Comparison of ENCODE assay signal across 16 cellular contexts in the genomic region with DNA sequence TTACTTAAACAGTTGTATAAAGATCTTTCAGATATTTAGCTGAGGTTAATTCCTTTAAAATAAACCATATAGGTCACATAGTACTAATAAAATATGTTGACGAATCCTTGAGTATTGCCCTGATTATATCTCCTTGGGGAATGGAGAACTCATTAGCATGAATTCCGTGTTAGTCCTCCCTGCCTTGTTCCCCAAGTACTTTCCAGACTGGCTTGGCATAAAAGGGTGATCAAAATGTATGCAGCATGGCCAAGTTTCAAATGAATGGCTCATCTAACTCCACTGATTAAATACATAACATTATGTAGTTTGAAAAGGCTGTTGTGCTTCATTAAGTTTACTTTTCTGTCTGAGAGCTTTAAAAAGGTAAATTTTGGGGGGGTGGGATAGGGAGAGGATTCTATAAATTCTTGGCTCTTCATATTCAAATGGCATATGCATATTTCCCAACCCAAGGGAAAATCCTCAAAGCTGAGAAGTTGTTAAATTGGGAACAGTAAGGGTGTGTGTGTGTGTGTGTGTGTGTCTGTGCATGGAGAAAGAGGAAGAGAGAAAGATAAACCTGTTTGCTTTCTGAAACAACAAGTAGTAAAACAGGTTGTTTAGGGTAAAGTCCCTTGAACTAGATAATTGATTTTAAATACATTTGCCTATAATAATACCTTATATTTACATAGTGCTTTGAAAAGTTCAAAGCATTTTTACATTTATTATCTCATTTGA. TPM values are rescaled to one million over a fixed set of nuclear protein-coding genes. Genes with fewer than 3 reads are reported as not detected.
DNase-seq lines count a peak whose midpoint lies in the region; ATAC-seq, FAIRE-seq and TF ChIP-seq lines count a peak whose summit lies in the region.
"Had no signal": no experiment of that assay in that cellular context is flagged by ENCODE, and none has a peak within 500 bp of the region (broad histone marks: within the 10 kb centered on the region; RNA-seq: fewer than 3 reads in every experiment).

No MANE protein-coding gene starts in this region.

- in situ Hi-C loops in GM12878 (cut with MboI): no loop called here

- CTCF ChIA-PET in CD4-positive, alpha-beta T cell (lab: Charles Lee): interaction anchor here (2.1 kb wide), 1 partner anchor 11 kb away, joined by 5 read pairs; no protein-coding TSS in a partner anchor
- CTCF ChIA-PET in GM12878 (lab: Yijun Ruan, JAX) (interaction anchor here (1.4 to 2.6 kb wide), 3 partner anchors 27 to 119 kb away, joined by 4 to 8 read pairs (median 4); no protein-coding TSS in a partner anchor), SK-N-SH (lab: Yijun Ruan, JAX) (interaction anchor here (1.0 kb wide), 1 partner anchor 12 kb away, joined by 3 read pairs; no protein-coding TSS in a partner anchor)

- no TSS peak for BruUV-seq in GM12878 (replicated peaks; lab: Mats Ljungman, UMichigan)

- SMC1A ChIA-PET in GM12878 (lab: Charles Lee; ENCODE audit: uncharacterized antibody, unreplicated experiment): interaction anchor here (1.0 to 2.0 kb wide), 5 partner anchors 11 to 48 kb away, joined by 3 to 7 read pairs (median 4); no protein-coding TSS in a partner anchor

- H3K36me3 ChIP-seq in HUES64 (ENCODE audit: insufficient read depth, low read length): no peaks in the 10 kb centered on the region
- no peaks in the 10 kb centered on the region for H3K36me3 ChIP-seq in GM12878 (ENCODE audit: control insufficient read depth in 2 of 2, insufficient read depth in 2 of 2, low read length in 1 of 2)
- H3K36me3 ChIP-seq in mucosa of stomach (ENCODE audit: control insufficient read depth, insufficient read depth, low read length): no peaks in the 10 kb centered on the region
- H3K36me3 ChIP-seq in breast epithelium: no peaks in the 10 kb centered on the region
- no peaks in the 10 kb centered on the region for H3K36me3 ChIP-seq in SK-N-SH (replicated peaks in 1 of 2; ENCODE audit: control insufficient read depth in 1 of 2, insufficient read depth in 2 of 2, low read length in 1 of 2)
- H3K36me3 ChIP-seq: BLaER1 had no signal

- POLR2A ChIA-PET in CD4-positive, alpha-beta T cell (lab: Charles Lee): no interaction called here
- POLR2A ChIA-PET in GM12878 (lab: Charles Lee): interaction anchor here (0.8 to 1.4 kb wide), 2 partner anchors 8 to 514 kb away, joined by 3 read pairs; no protein-coding TSS in a partner anchor
- POLR2A ChIA-PET in SK-N-SH (lab: Yijun Ruan, JAX): no interaction called here

- no peak for ATAC-seq in CD4-positive, alpha-beta T cell (ENCODE audit: poor library complexity)
- no peak for ATAC-seq in GM12878
- ATAC-seq in HG03175 (IDR thresholded peaks at IDR 0.05; ENCODE audit: unreplicated experiment): no peak

- H3K36me3 Mint-ChIP-seq in CD4-positive, alpha-beta T cell (ENCODE audit: low read depth): peaks cover 2% of the 10 kb centered on the region

- TF ChIP-seq RAD21 in GM12878 (IDR thresholded peaks at IDR 0.05; ENCODE audit: insufficient read depth, low read depth, low read length): no peak
- TF ChIP-seq RAD21 in SK-N-SH (IDR thresholded peaks at IDR 0.05; ENCODE audit: low read length): no peak

- no peaks in the 10 kb centered on the region for H3K9me2 ChIP-seq in SK-N-SH

- H3F3A ChIP-seq in SK-N-SH (replicated peaks; ENCODE audit: insufficient read depth): peaks cover 10% of the 10 kb centered on the region

- no peak for FAIRE-seq in GM12878 (lab: Jason Lieb, UNC)

- H3K27ac ChIP-seq in CD4-positive, alpha-beta T cell (ENCODE audit: low read depth, low read length): no peak overlapping the region
- peak overlapping the region; percentile 88; the same call in 1 of the 2 replicates for H3K27ac ChIP-seq in HUES64 (ENCODE audit: low read depth, low read length)
- no peak overlapping the region for H3K27ac ChIP-seq in GM12878 (ENCODE audit: control insufficient read depth, insufficient read depth)
- H3K27ac ChIP-seq in breast epithelium: no peak overlapping the region
- H3K27ac ChIP-seq in SK-N-SH (ENCODE audit: low read depth in 2 of 2, low read length in 1 of 2): no peak overlapping the region
- H3K27ac ChIP-seq: BLaER1, PC-9 had no signal

- no peak for DNase-seq in CD4-positive, alpha-beta T cell
- no peak for DNase-seq in GM12878 (ENCODE audit: low read depth, low spot score)
- DNase-seq in breast epithelium (ENCODE audit: low spot score in 2 of 2): no peak
- no peak for DNase-seq in SK-N-SH
- no peak for DNase-seq in activated effector memory CD4-positive, alpha-beta T cell treated with anti-CD3 and anti-CD28 coated beads, Interleukin-2, amount 50 U/mL, for 16 hours
- DNase-seq: activated CD4-positive, alpha-beta memory T cell treated with anti-CD3 and anti-CD28 coated beads, Interleukin-2, amount 10 ng/mL, durations not matched to agents 7 days and 5 days; activated gamma-delta T cell treated with Interleukin-2 at 50 U/mL for 16 hours; GDM1; PC-9; retina; stimulated activated CD4-positive, alpha-beta T cell treated with anti-CD3 and anti-CD28 coated beads, Interleukin-4, amount 100 ng/mL, for 24 hours; stimulated activated naive CD4-positive, alpha-beta T cell treated with Interleukin-2 at 50 U/mL for 16 hours had no signal

- no peaks in the 10 kb centered on the region for H3K9me3 Mint-ChIP-seq in CD4-positive, alpha-beta T cell
- H3K9me3 Mint-ChIP-seq: activated CD4-positive, alpha-beta memory T cell treated with anti-CD3 and anti-CD28 coated beads, Interleukin-2, amount 10 ng/mL, durations not matched to agents 7 days and 5 days had no signal

- TF ChIP-seq CTCF in CD4-positive, alpha-beta T cell (IDR thresholded peaks at IDR 0.05): no peak
- TF ChIP-seq CTCF in GM12878 (IDR thresholded peaks at IDR 0.05 in 2 of 3, conservative IDR thresholded peaks at IDR 0.05 in 1 of 3; ENCODE audit: control insufficient read depth in 2 of 3, extremely low read depth in 1 of 3, insufficient read depth in 1 of 3, low read depth in 3 of 3, low read length in 3 of 3): no peak
- TF ChIP-seq CTCF in breast epithelium (IDR thresholded peaks at IDR 0.05): no peak
- TF ChIP-seq CTCF in SK-N-SH (IDR thresholded peaks at IDR 0.05): no peak

- H3K27me3 ChIP-seq in CD4-positive, alpha-beta T cell (ENCODE audit: control insufficient read depth, insufficient read depth, low read length): no peaks in the 10 kb centered on the region
- H3K27me3 ChIP-seq in HUES64 (ENCODE audit: insufficient read depth, low read length) (peaks cover 8% of the 10 kb centered on the region), GM12878 (replicated peaks in 1 of 2; ENCODE audit: control insufficient read depth in 2 of 2, insufficient read depth in 2 of 2, low read length in 1 of 2) (no peaks in the 10 kb centered on the region), mucosa of stomach (ENCODE audit: control insufficient read depth, insufficient read depth, low read length) (no peaks in the 10 kb centered on the region), breast epithelium (no peaks in the 10 kb centered on the region), SK-N-SH (ENCODE audit: insufficient read depth) (no peaks in the 10 kb centered on the region)
- H3K27me3 ChIP-seq: BLaER1 had no signal

- H3K4me3 Mint-ChIP-seq in CD4-positive, alpha-beta T cell: no peak overlapping the region
- H3K4me3 Mint-ChIP-seq: activated CD4-positive, alpha-beta memory T cell treated with anti-CD3 and anti-CD28 coated beads, Interleukin-2, amount 10 ng/mL, durations not matched to agents 7 days and 5 days had no signal

- RAD21 ChIA-PET in GM12878 (lab: Charles Lee; ENCODE audit: unreplicated experiment): interaction anchor here (0.5 to 1.3 kb wide), 5 partner anchors 25 to 270 kb away, joined by 3 to 5 read pairs (median 3); no protein-coding TSS in a partner anchor

- peaks cover 17% of the 10 kb centered on the region for H3K4me1 Mint-ChIP-seq in CD4-positive, alpha-beta T cell (ENCODE audit: low read depth)
- H3K4me1 Mint-ChIP-seq: activated CD4-positive, alpha-beta memory T cell treated with anti-CD3 and anti-CD28 coated beads, Interleukin-2, amount 10 ng/mL, durations not matched to agents 7 days and 5 days had no signal

- TF ChIP-seq EP300 in GM12878 (IDR thresholded peaks at IDR 0.05; ENCODE audit: borderline replicate concordance in 1 of 2, control insufficient read depth in 1 of 2, low read depth in 2 of 2, low read length in 2 of 2) (no peak), SK-N-SH (IDR thresholded peaks at IDR 0.05; ENCODE audit: borderline replicate concordance in 1 of 2, low read depth in 1 of 2, low read length in 1 of 2) (no peak)

- H3K27me3 Mint-ChIP-seq in CD4-positive, alpha-beta T cell: no peaks in the 10 kb centered on the region

- H3K79me2 ChIP-seq in GM12878 (ENCODE audit: control insufficient read depth, insufficient read depth, low read length) (no peaks in the 10 kb centered on the region), SK-N-SH (ENCODE audit: insufficient read depth) (no peaks in the 10 kb centered on the region)

- TF ChIP-seq POLR2A in GM12878 (IDR thresholded peaks at IDR 0.05; ENCODE audit: low read depth, low read length) (no peak), breast epithelium (IDR thresholded peaks at IDR 0.05) (no peak)

- H3K4me2 ChIP-seq in GM12878 (ENCODE audit: control insufficient read depth, insufficient read depth) (no peak overlapping the region), SK-N-SH (no peak overlapping the region)
- H3K4me2 ChIP-seq: BLaER1, PC-9 had no signal

- H3K9me3 ChIP-seq in CD4-positive, alpha-beta T cell (ENCODE audit: control insufficient read depth, low read length): no peaks in the 10 kb centered on the region
- H3K9me3 ChIP-seq in HUES64 (ENCODE audit: insufficient read depth, low read depth, low read length) (no peaks in the 10 kb centered on the region), GM12878 (replicated peaks; ENCODE audit: control insufficient read depth, insufficient read depth, low read length) (no peaks in the 10 kb centered on the region), mucosa of stomach (ENCODE audit: control insufficient read depth, low read length) (no peaks in the 10 kb centered on the region), breast epithelium (no peaks in the 10 kb centered on the region), SK-N-SH (no peaks in the 10 kb centered on the region)
- H3K9me3 ChIP-seq: BLaER1 had no signal

- intact Hi-C loops in CD4-positive, alpha-beta T cell (cut with DNase I, micrococcal nuclease): loop anchor here in 1 of 2 experiments (10.0 kb wide), 1 partner anchor 562 kb away; the partner anchor contains the start of gene SMC3
- intact Hi-C loops in GM12878 (cut with micrococcal nuclease; ENCODE audit: unreplicated experiment) (loop anchor here (10.0 kb wide), 1 partner anchor 118 kb away; no protein-coding TSS in a partner anchor), breast epithelium (cut with DNase I; ENCODE audit: low total_unique reads) (no loop called here)

- H3K4me1 ChIP-seq in HUES64 (ENCODE audit: insufficient read depth, low read length): peaks cover 47% of the 10 kb centered on the region
- H3K4me1 ChIP-seq in GM12878 (ENCODE audit: control insufficient read depth, insufficient read depth, low read length): peaks cover 22% of the 10 kb centered on the region
- H3K4me1 ChIP-seq in mucosa of stomach (ENCODE audit: control insufficient read depth, insufficient read depth, low read length): peaks cover 45% of the 10 kb centered on the region
- H3K4me1 ChIP-seq in breast epithelium: no peaks in the 10 kb centered on the region
- H3K4me1 ChIP-seq in SK-N-SH (ENCODE audit: control insufficient read depth in 1 of 2, insufficient read depth in 2 of 2, low read depth in 1 of 2, low read length in 1 of 2): peaks cover 14 to 17% of the 10 kb centered on the region in 2 experiments; a peak in 3 of 4 replicates

- H3K4me3 ChIP-seq in HUES64 (ENCODE audit: low read length): 0 out of 2 replicates have a peak overlapping the region, but pooled peaks have one; percentile 11
- H3K4me3 ChIP-seq in GM12878: no peak overlapping the region
- H3K4me3 ChIP-seq in mucosa of stomach (ENCODE audit: low read length): no peak overlapping the region
- H3K4me3 ChIP-seq in breast epithelium: no peak overlapping the region
- no peak overlapping the region for H3K4me3 ChIP-seq in SK-N-SH (ENCODE audit: low read depth in 2 of 2, low read length in 1 of 2)
- H3K4me3 ChIP-seq: BLaER1, PC-9 had no signal

- H2AFZ ChIP-seq in GM12878 (ENCODE audit: control insufficient read depth, low read depth, low read length): no peak overlapping the region; the same call in 1 of the 2 replicates
- H2AFZ ChIP-seq in SK-N-SH (ENCODE audit: low read depth): no peak overlapping the region
- H2AFZ ChIP-seq: PC-9 had no signal

- H4K20me1 ChIP-seq in GM12878 (ENCODE audit: control insufficient read depth, insufficient read depth) (no peaks in the 10 kb centered on the region), SK-N-SH (ENCODE audit: insufficient read depth) (no peaks in the 10 kb centered on the region)
- H4K20me1 ChIP-seq: BLaER1 had no signal

- H3K9ac ChIP-seq in HUES64 (ENCODE audit: low read depth, low read length) (peak overlapping the region; percentile 38; the same call in 1 of the 2 replicates), GM12878 (ENCODE audit: control insufficient read depth, insufficient read depth, low read length) (no peak overlapping the region), mucosa of stomach (ENCODE audit: low read length) (peak overlapping the region; percentile 29), SK-N-SH (no peak overlapping the region)
- H3K9ac ChIP-seq: BLaER1 had no signal

- WGBS in HUES64: 38% methylated on average over 2 of the region's 2 CpGs
- 69% methylated on average over 2 of the region's 2 CpGs for WGBS in GM12878 (ENCODE audit: insufficient coverage, insufficient replicate concordance, low lambda C conversion rate, missing lambda C conversion rate)
- WGBS in SK-N-SH (ENCODE audit: low lambda C conversion rate): 94% methylated on average over 2 of the region's 2 CpGs

- peak overlapping the region; percentile 30 for H3K27ac Mint-ChIP-seq in CD4-positive, alpha-beta T cell
- H3K27ac Mint-ChIP-seq: activated CD4-positive, alpha-beta memory T cell treated with anti-CD3 and anti-CD28 coated beads, Interleukin-2, amount 10 ng/mL, durations not matched to agents 7 days and 5 days had no signal

RNA-seq across cellular contexts. Expression of gene ADD3, which starts 4.8 kb away (rescaled TPM):
- total RNA-seq in CD4-positive, alpha-beta T cell: 100 to 1,000 TPM; 273 to 302 TPM
- 54.8 TPM for polyA plus RNA-seq in HUES64 (2013, experiment 1 of 2)
- polyA plus RNA-seq in HUES64 (2013, experiment 2 of 2): 75.1 TPM
- total RNA-seq in GM12878 (2013; cell fraction: nucleolus; rRNA removed): 347 and 446 TPM in 2 replicates
- 77.9 and 85.0 TPM in 2 replicates for total RNA-seq in GM12878 (2014; rRNA removed)
- 90.1 and 101 TPM in 2 replicates for total RNA-seq in GM12878 (2014; rRNA removed; fragmentation: Illumina TruSeq; extraction: Trizol)
- 52.8 and 56.1 TPM in 2 replicates for total RNA-seq in GM12878 (2021)
- polyA plus RNA-seq in GM12878 (2011; ENCODE audit: low read depth): 32.4 TPM
- polyA plus RNA-seq in GM12878 (2011; rRNA removed): 127 and 194 TPM in 2 replicates
- polyA plus RNA-seq in GM12878 (2011; cell fraction: cytosol; rRNA removed): 43.0 and 68.9 TPM in 2 replicates
- 106 and 146 TPM in 2 replicates for polyA plus RNA-seq in GM12878 (2011; cell fraction: nucleus; rRNA removed)
- 30.8 and 46.9 TPM in 2 replicates for polyA plus RNA-seq in GM12878 (2012)
- 129 and 199 TPM in 2 replicates for polyA plus RNA-seq in GM12878 (2014; fragmentation: Illumina TruSeq; extraction: Trizol)
- polyA plus RNA-seq in GM12878 (2014; fragmentation: Nextera tagmentation; extraction: Ambion mirVana): 10 to 100 TPM; 27.3 to 28.5 TPM
- polyA plus RNA-seq in GM12878 (2014; rRNA removed): 45.4 and 69.6 TPM in 2 replicates
- 10 to 100 TPM; 60.4 to 66.0 TPM for polyA plus RNA-seq in GM12878 (2016; fragmentation: Nextera tagmentation; extraction: Ambion mirVana)
- polyA minus RNA-seq in GM12878 (2011; rRNA and poly(A)+ RNA removed): 81.3 and 138 TPM in 2 replicates
- polyA minus RNA-seq in GM12878 (2011; cell fraction: cytosol; rRNA and poly(A)+ RNA removed): 37.7 and 46.4 TPM in 2 replicates
- 61.5 and 80.8 TPM in 2 replicates for polyA minus RNA-seq in GM12878 (2011; cell fraction: nucleus; rRNA and poly(A)+ RNA removed)
- total RNA-seq in breast epithelium: 100 to 1,000 TPM; 208 to 458 (median 347) TPM
- polyA plus RNA-seq in SK-N-SH (2012; rRNA removed): 27.6 and 144 TPM in 2 replicates
- 39.2 and 59.7 TPM in 2 replicates for polyA plus RNA-seq in SK-N-SH (2012; cell fraction: cytosol; rRNA removed)
- polyA plus RNA-seq in SK-N-SH (2012; cell fraction: nucleus; rRNA removed): 26.9 and 74.1 TPM in 2 replicates

Comparison
In these comparisons a context has a peak if more than half of its experiments do, and no peak if none do; other contexts are left out.
1. H3K9ac ChIP-seq: peak in HUES64 (single experiment) and mucosa of stomach (single experiment); none in GM12878 (single experiment) and SK-N-SH (single experiment).